In genomic region chr7:22114440-22114981, GRCh38 we compare ENCODE assay signal across 27 cellular contexts.
DNase-seq lines count a peak whose midpoint lies in the region; ATAC-seq, FAIRE-seq and TF ChIP-seq lines count a peak whose summit lies in the region.
"Had no signal": no experiment of that assay in that cellular context is flagged by ENCODE, and none has a peak within 500 bp of the region (broad histone marks: within the 10 kb centered on the region; RNA-seq: fewer than 3 reads in every experiment).

No MANE protein-coding gene starts in this region.

- H2BK120ac ChIP-seq in neuronal stem cell (ENCODE audit: low read depth, low read length): no peak overlapping the region

- no peak overlapping the region for H3K23ac ChIP-seq in neuronal stem cell (ENCODE audit: low read depth, low read length, poor library complexity)

- H2AK5ac ChIP-seq in neuronal stem cell (ENCODE audit: low read depth, low read length): peak overlapping the region; percentile 58

- no peak for TF ChIP-seq EP300 in transverse colon (IDR thresholded peaks at IDR 0.05; ENCODE audit: low read depth)

- H2BK12ac ChIP-seq in neuronal stem cell (ENCODE audit: low read length): no peak overlapping the region

- no peaks in the 10 kb centered on the region for H3K79me1 ChIP-seq in neuronal stem cell (ENCODE audit: low read depth, low read length)

- no peak overlapping the region for H3K4me2 ChIP-seq in neuronal stem cell (ENCODE audit: insufficient read depth, low read length, poor library complexity, severe bottlenecking)

- H3K36me3 ChIP-seq in HEK293 (ENCODE audit: control insufficient read depth in 2 of 2, insufficient read depth in 1 of 2, low read length in 2 of 2) (no peaks in the 10 kb centered on the region), neuronal stem cell (replicated peaks in 1 of 2; ENCODE audit: control insufficient read depth in 2 of 2, insufficient read depth in 2 of 2, low read length in 2 of 2) (peaks cover 0 to 16% of the 10 kb centered on the region in 2 donors), transverse colon (no peaks in the 10 kb centered on the region)
- H3K36me3 ChIP-seq: left lung, thyroid gland had no signal

- no peak overlapping the region for H2BK15ac ChIP-seq in neuronal stem cell (ENCODE audit: low read length)

- intact Hi-C loops in left cardiac atrium (cut with DNase I) (loop anchor here (5.0 to 10.0 kb wide), 2 partner anchors 180 to 373 kb away; no protein-coding TSS in a partner anchor), transverse colon (cut with DNase I; ENCODE audit: low total_unique reads) (no loop called here)

- FAIRE-seq in GM12892 (lab: Jason Lieb, UNC): no peak
- FAIRE-seq: colon had no signal

- no peak overlapping the region for H3K27ac ChIP-seq in HEK293 (ENCODE audit: extremely low read depth, low read depth, low read length)
- peak overlapping the region; percentile 52 for H3K27ac ChIP-seq in cingulate gyrus (ENCODE audit: low read depth, low read length)
- no peak overlapping the region for H3K27ac ChIP-seq in neuronal stem cell (replicated peaks; ENCODE audit: low read length)
- no peak overlapping the region for H3K27ac ChIP-seq in transverse colon
- H3K27ac ChIP-seq: GM23248, thyroid gland had no signal

- H2BK5ac ChIP-seq in neuronal stem cell (ENCODE audit: low read length): no peak overlapping the region

- H3K4me1 ChIP-seq in HEK293 (ENCODE audit: control insufficient read depth, insufficient read depth, low read length) (no peaks in the 10 kb centered on the region), neuronal stem cell (ENCODE audit: control insufficient read depth in 2 of 2, insufficient read depth in 1 of 2, low read depth in 1 of 2, low read length in 2 of 2) (peaks cover 6 to 8% of the 10 kb centered on the region in 2 donors), transverse colon (no peaks in the 10 kb centered on the region)
- H3K4me1 ChIP-seq: esophagus squamous epithelium, thyroid gland had no signal

- H4K91ac ChIP-seq in neuronal stem cell (ENCODE audit: low read depth, low read length, poor library complexity): peak overlapping the region; percentile 35

- H3K4me3 ChIP-seq in HEK293 (ENCODE audit: low read depth, low read length) (no peak overlapping the region), neuronal stem cell (ENCODE audit: low read length in 2 of 2) (no peak overlapping the region), transverse colon (no peak overlapping the region)
- H3K4me3 ChIP-seq: esophagus squamous epithelium, GM23248, left lung, thyroid gland had no signal

- TF ChIP-seq POLR2A in transverse colon (IDR thresholded peaks at IDR 0.05) (no peak), GM12892 (IDR thresholded peaks at IDR 0.05; ENCODE audit: low read depth, low read length) (no peak)

- no peak overlapping the region for H3K4ac ChIP-seq in neuronal stem cell (ENCODE audit: low read length)

- H4K8ac ChIP-seq in neuronal stem cell (ENCODE audit: low read depth, low read length): no peak overlapping the region

- no peak overlapping the region for H3K9ac ChIP-seq in neuronal stem cell (ENCODE audit: low read depth, low read length, poor library complexity)
- H3K9ac ChIP-seq: GM23248 had no signal

- no peak overlapping the region for H2AFZ ChIP-seq in neuronal stem cell (ENCODE audit: low read length)
- H2AFZ ChIP-seq: GM23248 had no signal

- CTCF ChIA-PET in HEK293 (lab: Yijun Ruan, JAX): interaction anchor here (0.6 to 1.6 kb wide), 3 partner anchors 31 to 371 kb away, joined by 3 to 4 read pairs (median 3); no protein-coding TSS in a partner anchor

- peak; percentile 54 to 60 for ATAC-seq in left cardiac atrium
- ATAC-seq: effector memory CD8-positive, alpha-beta T cell; left lung; naive thymus-derived CD8-positive, alpha-beta T cell; stimulated activated naive CD8-positive, alpha-beta T cell treated with anti-CD3 and anti-CD28 coated beads, Interleukin-15, Interleukin-2, amounts not matched to agents 100 U/mL and 50 U/mL, for 24 hours had no signal

- DNase-seq in left cardiac atrium (peak; percentile 44), neuronal stem cell (ENCODE audit: low spot score) (no peak), transverse colon (no peak), SHP77 (lab: John Stamatoyannopoulos, UW) (no peak), GM12892 (ENCODE audit: insufficient read length) (no peak), NCI-H2171 (lab: John Stamatoyannopoulos, UW) (no peak)
- DNase-seq: ACHN; activated CD4-positive, alpha-beta T cell treated with anti-CD3 and anti-CD28 coated beads for 4 hours; activated naive CD4-positive, alpha-beta T cell treated with anti-CD3 and anti-CD28 coated beads for 36 hours; amniotic stem cell; BE2C; DMS153; effector memory CD8-positive, alpha-beta T cell; esophagus squamous epithelium; foreskin melanocyte; GM23248; hippocampal formation; Kasumi-1; left lung; naive thymus-derived CD8-positive, alpha-beta T cell; NCI-H146; NCI-H446 treated with DMSO at 0.1 percent for 48 hours; stimulated activated naive CD8-positive, alpha-beta T cell treated with anti-CD3 and anti-CD28 coated beads, Interleukin-15, Interleukin-2, amounts not matched to agents 100 U/mL and 50 U/mL, for 24 hours; thyroid gland had no signal

- no CpG with 5 or more reads among the region's 7 CpGs for WGBS in neuronal stem cell (ENCODE audit: extremely low coverage in 2 of 2, insufficient read length in 2 of 2, insufficient replicate concordance in 1 of 2), 2 donors
- 85 to 100% methylated on average over 1 to 7 of the region's 7 CpGs for WGBS in transverse colon (ENCODE audit: low coverage in 1 of 2), 2 donors

- H3K9me3 ChIP-seq in HEK293 (ENCODE audit: control insufficient read depth, insufficient read depth, low read depth, low read length) (no peaks in the 10 kb centered on the region), neuronal stem cell (replicated peaks in 1 of 2; ENCODE audit: control insufficient read depth in 2 of 2, insufficient read depth in 1 of 2, low read depth in 1 of 2, low read length in 2 of 2) (peaks cover 0 to 7% of the 10 kb centered on the region in 2 donors), transverse colon (no peaks in the 10 kb centered on the region)
- H3K9me3 ChIP-seq: BE2C, esophagus squamous epithelium, left lung, thyroid gland had no signal

- no peak overlapping the region for H3K14ac ChIP-seq in neuronal stem cell (ENCODE audit: low read length)

- in situ Hi-C loops in transverse colon (cut with MboI; ENCODE audit: low pct_ligation_motif_present in 1 of 4, low pct_unique_long_range_greater_than_20kb in 1 of 4, low sequenced_read_pairs in 3 of 4): loop anchor here in 1 of 4 donors (10.0 kb wide), 1 partner anchor 370 kb away; no protein-coding TSS in a partner anchor

- TF ChIP-seq CTCF in HEK293 (tag by site-specific recombination; IDR thresholded peaks at IDR 0.05) (no peak), transverse colon (IDR thresholded peaks at IDR 0.05) (no peak)

- no peaks in the 10 kb centered on the region for H3K27me3 ChIP-seq in neuronal stem cell (ENCODE audit: control insufficient read depth in 3 of 3, insufficient read depth in 3 of 3, low read depth in 1 of 3, low read length in 3 of 3)
- H3K27me3 ChIP-seq in transverse colon: no peaks in the 10 kb centered on the region
- H3K27me3 ChIP-seq: BE2C, esophagus squamous epithelium, left lung, thyroid gland had no signal

- POLR2A ChIA-PET in HEK293 (lab: Yijun Ruan, JAX): no interaction called here

- H3K18ac ChIP-seq in neuronal stem cell (ENCODE audit: low read length): peak overlapping the region; percentile 81

TF ChIP-seq in HEK293, 187 proteins besides CTCF, POLR2A, EP300 and RAD21:
- TF ChIP-seq ZNF571 (tag by site-specific recombination; IDR thresholded peaks at IDR 0.05): no peak
- TF ChIP-seq ZIC2 (tag by site-specific recombination; IDR thresholded peaks at IDR 0.05): 0 out of 2 replicates have a peak, but pooled peaks have one; percentile 18
